Comparison of ENCODE assay signal across 8 cellular contexts in genomic region chr9:33129886-33130284, GRCh38. TPM values are rescaled to one million over a fixed set of nuclear protein-coding genes. Genes with fewer than 3 reads are reported as not detected.
DNase-seq lines count a peak whose midpoint lies in the region; ATAC-seq, FAIRE-seq and TF ChIP-seq lines count a peak whose summit lies in the region.
"Had no signal": no experiment of that assay in that cellular context is flagged by ENCODE, and none has a peak within 500 bp of the region (broad histone marks: within the 10 kb centered on the region; RNA-seq: fewer than 3 reads in every experiment).

No MANE protein-coding gene starts in this region.

- no peak for TF ChIP-seq POLR2A in sigmoid colon (IDR thresholded peaks at IDR 0.05)

- no peak overlapping the region for H2AFZ ChIP-seq in astrocyte (ENCODE audit: low read depth, low read length)

- peaks cover 33% of the 10 kb centered on the region for H3K79me2 ChIP-seq in astrocyte (ENCODE audit: insufficient read depth, low read length)

- 31 to 44% methylated on average over 5 of the region's 5 CpGs for WGBS in sigmoid colon, 2 donors

- DNase-seq in astrocyte (ENCODE audit: low read depth) (no peak), sigmoid colon (peak; percentile 44), foreskin fibroblast (no peak), T1000 (lab: John Stamatoyannopoulos, UW) (no peak)

- FAIRE-seq in astrocyte (lab: Jason Lieb, UNC) = no peak

- H3K9ac ChIP-seq in astrocyte (ENCODE audit: low read length) = no peak overlapping the region

- H4K20me1 ChIP-seq in astrocyte (ENCODE audit: insufficient read depth, low read length) = peaks cover 75% of the 10 kb centered on the region

- H3K9me3 Mint-ChIP-seq in astrocyte (ENCODE audit: unreplicated experiment) = no peaks in the 10 kb centered on the region

- H3K27me3 Mint-ChIP-seq in astrocyte (ENCODE audit: low read depth, unreplicated experiment) = no peaks in the 10 kb centered on the region

- TF ChIP-seq EP300 in sigmoid colon (IDR thresholded peaks at IDR 0.05) = no peak

- H3K4me1 Mint-ChIP-seq in astrocyte (ENCODE audit: low read depth, unreplicated experiment) = peaks cover 49% of the 10 kb centered on the region

- H3K36me3 Mint-ChIP-seq in astrocyte (ENCODE audit: low read depth, unreplicated experiment) = peaks cover 23% of the 10 kb centered on the region

- H3K9me3 ChIP-seq in astrocyte (ENCODE audit: insufficient read depth, low read depth, low read length) = no peaks in the 10 kb centered on the region
- H3K9me3 ChIP-seq in sigmoid colon = no peaks in the 10 kb centered on the region
- H3K9me3 ChIP-seq: adrenal gland had no signal

- TF ChIP-seq CTCF in astrocyte (IDR thresholded peaks at IDR 0.05; ENCODE audit: insufficient read depth, low read depth, low read length) = no peak
- TF ChIP-seq CTCF in sigmoid colon (IDR thresholded peaks at IDR 0.05) = no peak
- no peak for TF ChIP-seq CTCF in foreskin fibroblast (IDR thresholded peaks at IDR 0.05; ENCODE audit: low read depth, low read length)

- H3K4me3 Mint-ChIP-seq in astrocyte (ENCODE audit: unreplicated experiment) = peak overlapping the region; percentile 9

- no peak overlapping the region for H3K4me2 ChIP-seq in astrocyte (ENCODE audit: low read length)

- H3K4me3 ChIP-seq in astrocyte (ENCODE audit: insufficient read depth, low read depth, low read length) (no peak overlapping the region), sigmoid colon (no peak overlapping the region), foreskin fibroblast (ENCODE audit: low read depth in 1 of 2, low read length in 2 of 2) (no peak overlapping the region)
- H3K4me3 ChIP-seq: adrenal gland had no signal

- H3K27me3 ChIP-seq in astrocyte (ENCODE audit: insufficient read depth, low read length) = no peaks in the 10 kb centered on the region
- H3K27me3 ChIP-seq in sigmoid colon = no peaks in the 10 kb centered on the region
- H3K27me3 ChIP-seq: adrenal gland had no signal

- H3K27ac Mint-ChIP-seq in astrocyte (ENCODE audit: unreplicated experiment) = no peak overlapping the region

- H3K36me3 ChIP-seq in astrocyte (ENCODE audit: insufficient read depth, low read length) = no peaks in the 10 kb centered on the region
- H3K36me3 ChIP-seq in sigmoid colon = peaks cover 6 to 70% (median 20%) of the 10 kb centered on the region in 4 donors

- H3K4me1 ChIP-seq in astrocyte (ENCODE audit: insufficient read depth, low read length) (peaks cover 26% of the 10 kb centered on the region), sigmoid colon (peaks cover 0 to 32% (median 12%) of the 10 kb centered on the region in 4 donors)

- H3K27ac ChIP-seq in astrocyte (ENCODE audit: low read depth, low read length) = no peak overlapping the region
- no peak overlapping the region for H3K27ac ChIP-seq in sigmoid colon

- ATAC-seq in GM19043 (IDR thresholded peaks at IDR 0.05; ENCODE audit: low read depth, unreplicated experiment) = peak; percentile 40
- ATAC-seq in HG02981 (IDR thresholded peaks at IDR 0.05; ENCODE audit: unreplicated experiment) = peak; percentile 40
- ATAC-seq in SK-N-SH treated with all-trans-retinoic acid at 6 μM for 48 hours = no peak

- intact Hi-C loops in sigmoid colon (cut with DNase I) = loop anchor here (10.0 kb wide), 1 partner anchor 1185 kb away; no protein-coding TSS in a partner anchor

TF ChIP-seq in SK-N-SH treated with all-trans-retinoic acid at 6 μM for 48 hours, 23 proteins besides CTCF, POLR2A, EP300 and RAD21:
- no peak for TF ChIP-seq OSR1 (CRISPR knock-in tag; IDR thresholded peaks at IDR 0.05)
- no peak for TF ChIP-seq GLIS3 (CRISPR knock-in tag; IDR thresholded peaks at IDR 0.05)
- TF ChIP-seq CSRNP3 (CRISPR knock-in tag; IDR thresholded peaks at IDR 0.05) = no peak
- no peak for TF ChIP-seq TCF4 (CRISPR knock-in tag; IDR thresholded peaks at IDR 0.05; ENCODE audit: borderline replicate concordance)
- no peak for TF ChIP-seq POU6F1 (CRISPR knock-in tag; IDR thresholded peaks at IDR 0.05; ENCODE audit: borderline replicate concordance, low read depth)
- no peak for TF ChIP-seq ZFP30 (CRISPR knock-in tag; IDR thresholded peaks at IDR 0.05)
- TF ChIP-seq ZFP3 (CRISPR knock-in tag; IDR thresholded peaks at IDR 0.05) = no peak
- no peak for TF ChIP-seq ESRRG (CRISPR knock-in tag; IDR thresholded peaks at IDR 0.05)
- no peak for TF ChIP-seq PPARA (CRISPR knock-in tag; IDR thresholded peaks at IDR 0.05; ENCODE audit: borderline replicate concordance)
- no peak for TF ChIP-seq ZNF8 (CRISPR knock-in tag; IDR thresholded peaks at IDR 0.05)
- no peak for TF ChIP-seq ZNF70 (CRISPR knock-in tag; IDR thresholded peaks at IDR 0.05)
- no peak for TF ChIP-seq ARNTL (CRISPR knock-in tag; IDR thresholded peaks at IDR 0.05; ENCODE audit: borderline replicate concordance, low read depth)
- no peak for TF ChIP-seq CSDC2 (CRISPR knock-in tag; IDR thresholded peaks at IDR 0.05)
TF ChIP-seq in SK-N-SH treated with all-trans-retinoic acid at 6 μM for 48 hours: peak in this region for 0.

RNA-seq across cellular contexts. Expression of gene B4GALT1, which starts 37.3 kb away (rescaled TPM):
- total RNA-seq in astrocyte (93.1 and 103 TPM in 2 replicates), sigmoid colon (10 to 100 TPM; 20.3 to 28.0 (median 25.0) TPM)
- polyA plus RNA-seq in sigmoid colon = 100 to 1,000 TPM in 1 of 3 donors, 10 to 100 TPM in 2; 24.0 to 107 (median 61.5) TPM

RNA-seq across cellular contexts. Expression of gene SMU1, which starts 53.4 kb away (rescaled TPM):
- total RNA-seq in astrocyte = 21.5 and 22.9 TPM in 2 replicates
- 10 to 100 TPM; 15.0 to 22.3 (median 20.1) TPM for total RNA-seq in sigmoid colon
- 10 to 100 TPM in 2 of 3 donors, 1 to 10 TPM in 1; 8.4 to 11.9 (median 10.4) TPM for polyA plus RNA-seq in sigmoid colon
